In the genomic region with DNA sequence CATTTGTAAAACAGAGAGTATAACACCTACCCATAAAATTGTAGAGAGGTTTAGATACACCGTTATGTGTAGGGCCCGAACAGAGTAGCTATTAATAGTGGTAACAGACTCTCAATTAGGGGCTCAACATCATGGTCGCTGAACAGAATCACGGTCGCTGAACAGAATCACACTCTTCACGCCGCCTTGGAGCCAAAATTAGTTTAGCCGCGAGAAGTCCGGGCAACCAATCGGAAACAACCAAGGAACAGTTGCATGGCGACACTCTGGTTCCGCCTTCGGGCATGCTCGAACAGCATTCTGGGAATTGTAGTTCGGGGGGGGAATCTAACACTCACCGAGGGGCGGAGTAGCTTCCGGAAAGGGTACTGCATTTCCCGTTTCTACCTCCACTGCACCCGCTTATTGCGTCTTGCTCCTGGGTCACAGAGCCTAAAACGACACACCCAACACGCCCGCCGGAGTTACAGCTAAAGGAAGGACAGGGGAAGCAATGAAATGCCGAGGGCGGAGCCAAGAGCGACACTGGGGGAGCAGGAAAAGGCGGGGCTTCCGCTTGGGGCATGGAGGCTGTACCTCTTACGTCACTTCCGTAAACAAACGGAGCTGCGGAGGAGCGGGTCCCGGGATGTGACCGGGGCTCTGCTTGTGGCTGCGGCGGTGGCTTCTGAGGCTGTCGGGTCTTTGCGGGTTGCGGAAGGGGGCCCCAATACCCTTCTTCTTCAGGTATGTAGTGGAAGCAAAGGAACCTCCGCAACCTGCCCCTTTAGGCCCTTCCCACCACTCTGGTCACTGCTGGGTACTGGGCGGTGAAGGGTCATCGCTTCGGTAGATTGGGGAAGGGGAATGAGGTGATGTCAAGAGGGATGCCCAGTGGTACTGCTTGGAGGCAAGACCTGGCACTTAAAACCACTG, we compare ENCODE assay signal across 1 cellular context.
TF ChIP-seq lines count a peak whose summit lies in the region.

A gene (plus strand): TSS at position 593 of the 915 bp plus-strand sequence. CDS start 2,352 bp downstream, outside the sequence.

TF ChIP-seq in K562, 482 proteins besides CTCF, POLR2A, EP300 and RAD21 (continued from another document and continues in another):
- TF ChIP-seq, protein P1, sequence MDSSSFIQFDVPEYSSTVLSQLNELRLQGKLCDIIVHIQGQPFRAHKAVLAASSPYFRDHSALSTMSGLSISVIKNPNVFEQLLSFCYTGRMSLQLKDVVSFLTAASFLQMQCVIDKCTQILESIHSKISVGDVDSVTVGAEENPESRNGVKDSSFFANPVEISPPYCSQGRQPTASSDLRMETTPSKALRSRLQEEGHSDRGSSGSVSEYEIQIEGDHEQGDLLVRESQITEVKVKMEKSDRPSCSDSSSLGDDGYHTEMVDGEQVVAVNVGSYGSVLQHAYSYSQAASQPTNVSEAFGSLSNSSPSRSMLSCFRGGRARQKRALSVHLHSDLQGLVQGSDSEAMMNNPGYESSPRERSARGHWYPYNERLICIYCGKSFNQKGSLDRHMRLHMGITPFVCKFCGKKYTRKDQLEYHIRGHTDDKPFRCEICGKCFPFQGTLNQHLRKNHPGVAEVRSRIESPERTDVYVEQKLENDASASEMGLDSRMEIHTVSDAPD (CRISPR knock-in tag; IDR thresholded peaks at IDR 0.05) = no peak
- no peak for TF ChIP-seq U2AF2 (optimal IDR thresholded peaks at IDR 0.05; ENCODE audit: low read depth, low read length)
- TF ChIP-seq TEAD1 (CRISPR knock-in tag; IDR thresholded peaks at IDR 0.05) = peak in 1 of 2 experiments; percentile 65; a peak in 1 of 4 replicates
- TF ChIP-seq NCOA1 (IDR thresholded peaks at IDR 0.05; ENCODE audit: low read depth) = peak; percentile 30; the same call in 1 of the 2 replicates
- no peak for TF ChIP-seq DACH1 (IDR thresholded peaks at IDR 0.05; ENCODE audit: partially characterized antibody)
- TF ChIP-seq, protein P2, sequence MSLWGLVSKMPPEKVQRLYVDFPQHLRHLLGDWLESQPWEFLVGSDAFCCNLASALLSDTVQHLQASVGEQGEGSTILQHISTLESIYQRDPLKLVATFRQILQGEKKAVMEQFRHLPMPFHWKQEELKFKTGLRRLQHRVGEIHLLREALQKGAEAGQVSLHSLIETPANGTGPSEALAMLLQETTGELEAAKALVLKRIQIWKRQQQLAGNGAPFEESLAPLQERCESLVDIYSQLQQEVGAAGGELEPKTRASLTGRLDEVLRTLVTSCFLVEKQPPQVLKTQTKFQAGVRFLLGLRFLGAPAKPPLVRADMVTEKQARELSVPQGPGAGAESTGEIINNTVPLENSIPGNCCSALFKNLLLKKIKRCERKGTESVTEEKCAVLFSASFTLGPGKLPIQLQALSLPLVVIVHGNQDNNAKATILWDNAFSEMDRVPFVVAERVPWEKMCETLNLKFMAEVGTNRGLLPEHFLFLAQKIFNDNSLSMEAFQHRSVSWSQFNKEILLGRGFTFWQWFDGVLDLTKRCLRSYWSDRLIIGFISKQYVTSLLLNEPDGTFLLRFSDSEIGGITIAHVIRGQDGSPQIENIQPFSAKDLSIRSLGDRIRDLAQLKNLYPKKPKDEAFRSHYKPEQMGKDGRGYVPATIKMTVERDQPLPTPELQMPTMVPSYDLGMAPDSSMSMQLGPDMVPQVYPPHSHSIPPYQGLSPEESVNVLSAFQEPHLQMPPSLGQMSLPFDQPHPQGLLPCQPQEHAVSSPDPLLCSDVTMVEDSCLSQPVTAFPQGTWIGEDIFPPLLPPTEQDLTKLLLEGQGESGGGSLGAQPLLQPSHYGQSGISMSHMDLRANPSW (CRISPR knock-in tag; IDR thresholded peaks at IDR 0.05) = 0 out of 2 replicates have a peak, but pooled peaks have one; percentile 33
- TF ChIP-seq, protein P3, sequence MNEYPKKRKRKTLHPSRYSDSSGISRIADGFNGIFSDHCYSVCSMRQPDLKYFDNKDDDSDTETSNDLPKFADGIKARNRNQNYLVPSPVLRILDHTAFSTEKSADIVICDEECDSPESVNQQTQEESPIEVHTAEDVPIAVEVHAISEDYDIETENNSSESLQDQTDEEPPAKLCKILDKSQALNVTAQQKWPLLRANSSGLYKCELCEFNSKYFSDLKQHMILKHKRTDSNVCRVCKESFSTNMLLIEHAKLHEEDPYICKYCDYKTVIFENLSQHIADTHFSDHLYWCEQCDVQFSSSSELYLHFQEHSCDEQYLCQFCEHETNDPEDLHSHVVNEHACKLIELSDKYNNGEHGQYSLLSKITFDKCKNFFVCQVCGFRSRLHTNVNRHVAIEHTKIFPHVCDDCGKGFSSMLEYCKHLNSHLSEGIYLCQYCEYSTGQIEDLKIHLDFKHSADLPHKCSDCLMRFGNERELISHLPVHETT (CRISPR knock-in tag; conservative IDR thresholded peaks at IDR 0.05 in 1 of 2, IDR thresholded peaks at IDR 0.05 in 1 of 2) = no peak; a peak in 1 of 4 replicates
- TF ChIP-seq, protein P4, sequence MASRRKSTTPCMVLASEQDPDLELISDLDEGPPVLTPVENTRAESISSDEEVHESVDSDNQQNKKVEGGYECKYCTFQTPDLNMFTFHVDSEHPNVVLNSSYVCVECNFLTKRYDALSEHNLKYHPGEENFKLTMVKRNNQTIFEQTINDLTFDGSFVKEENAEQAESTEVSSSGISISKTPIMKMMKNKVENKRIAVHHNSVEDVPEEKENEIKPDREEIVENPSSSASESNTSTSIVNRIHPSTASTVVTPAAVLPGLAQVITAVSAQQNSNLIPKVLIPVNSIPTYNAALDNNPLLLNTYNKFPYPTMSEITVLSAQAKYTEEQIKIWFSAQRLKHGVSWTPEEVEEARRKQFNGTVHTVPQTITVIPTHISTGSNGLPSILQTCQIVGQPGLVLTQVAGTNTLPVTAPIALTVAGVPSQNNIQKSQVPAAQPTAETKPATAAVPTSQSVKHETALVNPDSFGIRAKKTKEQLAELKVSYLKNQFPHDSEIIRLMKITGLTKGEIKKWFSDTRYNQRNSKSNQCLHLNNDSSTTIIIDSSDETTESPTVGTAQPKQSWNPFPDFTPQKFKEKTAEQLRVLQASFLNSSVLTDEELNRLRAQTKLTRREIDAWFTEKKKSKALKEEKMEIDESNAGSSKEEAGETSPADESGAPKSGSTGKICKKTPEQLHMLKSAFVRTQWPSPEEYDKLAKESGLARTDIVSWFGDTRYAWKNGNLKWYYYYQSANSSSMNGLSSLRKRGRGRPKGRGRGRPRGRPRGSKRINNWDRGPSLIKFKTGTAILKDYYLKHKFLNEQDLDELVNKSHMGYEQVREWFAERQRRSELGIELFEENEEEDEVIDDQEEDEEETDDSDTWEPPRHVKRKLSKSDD (conservative IDR thresholded peaks at IDR 0.05; ENCODE audit: low read length) = no peak
- TF ChIP-seq SUPT5H (IDR thresholded peaks at IDR 0.05) = peak; percentile 65
- TF ChIP-seq SAP30 (IDR thresholded peaks at IDR 0.05; ENCODE audit: borderline replicate concordance, insufficient read depth, low read depth, low read length, poor library complexity, severe bottlenecking) = peak; percentile 86
- TF ChIP-seq, protein P5, sequence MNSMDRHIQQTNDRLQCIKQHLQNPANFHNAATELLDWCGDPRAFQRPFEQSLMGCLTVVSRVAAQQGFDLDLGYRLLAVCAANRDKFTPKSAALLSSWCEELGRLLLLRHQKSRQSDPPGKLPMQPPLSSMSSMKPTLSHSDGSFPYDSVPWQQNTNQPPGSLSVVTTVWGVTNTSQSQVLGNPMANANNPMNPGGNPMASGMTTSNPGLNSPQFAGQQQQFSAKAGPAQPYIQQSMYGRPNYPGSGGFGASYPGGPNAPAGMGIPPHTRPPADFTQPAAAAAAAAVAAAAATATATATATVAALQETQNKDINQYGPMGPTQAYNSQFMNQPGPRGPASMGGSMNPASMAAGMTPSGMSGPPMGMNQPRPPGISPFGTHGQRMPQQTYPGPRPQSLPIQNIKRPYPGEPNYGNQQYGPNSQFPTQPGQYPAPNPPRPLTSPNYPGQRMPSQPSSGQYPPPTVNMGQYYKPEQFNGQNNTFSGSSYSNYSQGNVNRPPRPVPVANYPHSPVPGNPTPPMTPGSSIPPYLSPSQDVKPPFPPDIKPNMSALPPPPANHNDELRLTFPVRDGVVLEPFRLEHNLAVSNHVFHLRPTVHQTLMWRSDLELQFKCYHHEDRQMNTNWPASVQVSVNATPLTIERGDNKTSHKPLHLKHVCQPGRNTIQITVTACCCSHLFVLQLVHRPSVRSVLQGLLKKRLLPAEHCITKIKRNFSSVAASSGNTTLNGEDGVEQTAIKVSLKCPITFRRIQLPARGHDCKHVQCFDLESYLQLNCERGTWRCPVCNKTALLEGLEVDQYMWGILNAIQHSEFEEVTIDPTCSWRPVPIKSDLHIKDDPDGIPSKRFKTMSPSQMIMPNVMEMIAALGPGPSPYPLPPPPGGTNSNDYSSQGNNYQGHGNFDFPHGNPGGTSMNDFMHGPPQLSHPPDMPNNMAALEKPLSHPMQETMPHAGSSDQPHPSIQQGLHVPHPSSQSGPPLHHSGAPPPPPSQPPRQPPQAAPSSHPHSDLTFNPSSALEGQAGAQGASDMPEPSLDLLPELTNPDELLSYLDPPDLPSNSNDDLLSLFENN (IDR thresholded peaks at IDR 0.05; ENCODE audit: low read depth in 2 of 2, low read length in 2 of 2) = no peak; a peak in 1 of 4 replicates
- TF ChIP-seq POLR3G (IDR thresholded peaks at IDR 0.05; ENCODE audit: extremely low read depth, insufficient read length, insufficient replicate concordance) = no peak
- TF ChIP-seq ZFP36 (IDR thresholded peaks at IDR 0.05; ENCODE audit: low read depth, low read length, partially characterized antibody) = peak; percentile 30
- peak; percentile 85 for TF ChIP-seq FOXK1 (CRISPR knock-in tag; IDR thresholded peaks at IDR 0.05; ENCODE audit: borderline replicate concordance)
- peak; percentile 86 for TF ChIP-seq PHF8 (IDR thresholded peaks at IDR 0.05; ENCODE audit: borderline replicate concordance, low read length)
- no peak for TF ChIP-seq FOXA1 (IDR thresholded peaks at IDR 0.05; ENCODE audit: borderline replicate concordance)
- no peak for TF ChIP-seq ZNF134 (CRISPR knock-in tag; conservative IDR thresholded peaks at IDR 0.05)
- no peak for TF ChIP-seq BRCA1 (IDR thresholded peaks at IDR 0.05)
- TF ChIP-seq BRCA1 (CRISPR knock-in tag; IDR thresholded peaks at IDR 0.05) = no peak
- TF ChIP-seq RBM22 (IDR thresholded peaks at IDR 0.05; ENCODE audit: low read depth, low read length, poor library complexity, severe bottlenecking) = no peak
- no peak for TF ChIP-seq GABPB2 (CRISPR knock-in tag; conservative IDR thresholded peaks at IDR 0.05)
- TF ChIP-seq, protein P6, sequence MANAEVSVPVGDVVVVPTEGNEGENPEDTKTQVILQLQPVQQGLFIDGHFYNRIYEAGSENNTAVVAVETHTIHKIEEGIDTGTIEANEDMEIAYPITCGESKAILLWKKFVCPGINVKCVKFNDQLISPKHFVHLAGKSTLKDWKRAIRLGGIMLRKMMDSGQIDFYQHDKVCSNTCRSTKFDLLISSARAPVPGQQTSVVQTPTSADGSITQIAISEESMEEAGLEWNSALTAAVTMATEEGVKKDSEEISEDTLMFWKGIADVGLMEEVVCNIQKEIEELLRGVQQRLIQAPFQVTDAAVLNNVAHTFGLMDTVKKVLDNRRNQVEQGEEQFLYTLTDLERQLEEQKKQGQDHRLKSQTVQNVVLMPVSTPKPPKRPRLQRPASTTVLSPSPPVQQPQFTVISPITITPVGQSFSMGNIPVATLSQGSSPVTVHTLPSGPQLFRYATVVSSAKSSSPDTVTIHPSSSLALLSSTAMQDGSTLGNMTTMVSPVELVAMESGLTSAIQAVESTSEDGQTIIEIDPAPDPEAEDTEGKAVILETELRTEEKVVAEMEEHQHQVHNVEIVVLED (CRISPR knock-in tag; IDR thresholded peaks at IDR 0.05) = no peak
- TF ChIP-seq, protein P7, sequence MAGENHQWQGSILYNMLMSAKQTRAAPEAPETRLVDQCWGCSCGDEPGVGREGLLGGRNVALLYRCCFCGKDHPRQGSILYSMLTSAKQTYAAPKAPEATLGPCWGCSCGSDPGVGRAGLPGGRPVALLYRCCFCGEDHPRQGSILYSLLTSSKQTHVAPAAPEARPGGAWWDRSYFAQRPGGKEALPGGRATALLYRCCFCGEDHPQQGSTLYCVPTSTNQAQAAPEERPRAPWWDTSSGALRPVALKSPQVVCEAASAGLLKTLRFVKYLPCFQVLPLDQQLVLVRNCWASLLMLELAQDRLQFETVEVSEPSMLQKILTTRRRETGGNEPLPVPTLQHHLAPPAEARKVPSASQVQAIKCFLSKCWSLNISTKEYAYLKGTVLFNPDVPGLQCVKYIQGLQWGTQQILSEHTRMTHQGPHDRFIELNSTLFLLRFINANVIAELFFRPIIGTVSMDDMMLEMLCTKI (IDR thresholded peaks at IDR 0.05; ENCODE audit: partially characterized antibody) = no peak
- TF ChIP-seq PCBP2 (IDR thresholded peaks at IDR 0.05; ENCODE audit: low read depth, low read length, poor library complexity, severe bottlenecking) = no peak
- peak; percentile 85 for TF ChIP-seq ELF2 (CRISPR knock-in tag; IDR thresholded peaks at IDR 0.05)
- TF ChIP-seq CBX3 (IDR thresholded peaks at IDR 0.05; ENCODE audit: borderline replicate concordance in 1 of 2, low read length in 2 of 2) = no peak
- no peak for TF ChIP-seq E2F3 (CRISPR knock-in tag; IDR thresholded peaks at IDR 0.05)
- TF ChIP-seq DDX20 (tag; IDR thresholded peaks at IDR 0.05; ENCODE audit: low read depth) = no peak
- no peak for TF ChIP-seq BRD9 (IDR thresholded peaks at IDR 0.05; ENCODE audit: low read depth, partially characterized antibody)
- TF ChIP-seq, protein P8, sequence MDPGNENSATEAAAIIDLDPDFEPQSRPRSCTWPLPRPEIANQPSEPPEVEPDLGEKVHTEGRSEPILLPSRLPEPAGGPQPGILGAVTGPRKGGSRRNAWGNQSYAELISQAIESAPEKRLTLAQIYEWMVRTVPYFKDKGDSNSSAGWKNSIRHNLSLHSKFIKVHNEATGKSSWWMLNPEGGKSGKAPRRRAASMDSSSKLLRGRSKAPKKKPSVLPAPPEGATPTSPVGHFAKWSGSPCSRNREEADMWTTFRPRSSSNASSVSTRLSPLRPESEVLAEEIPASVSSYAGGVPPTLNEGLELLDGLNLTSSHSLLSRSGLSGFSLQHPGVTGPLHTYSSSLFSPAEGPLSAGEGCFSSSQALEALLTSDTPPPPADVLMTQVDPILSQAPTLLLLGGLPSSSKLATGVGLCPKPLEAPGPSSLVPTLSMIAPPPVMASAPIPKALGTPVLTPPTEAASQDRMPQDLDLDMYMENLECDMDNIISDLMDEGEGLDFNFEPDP (CRISPR knock-in tag; IDR thresholded peaks at IDR 0.05) = no peak
- no peak for TF ChIP-seq GTF2A2 (tag; IDR thresholded peaks at IDR 0.05)
- peak; percentile 47; the same call in 1 of the 2 replicates for TF ChIP-seq ATF1 (CRISPR knock-in tag; IDR thresholded peaks at IDR 0.05)
- TF ChIP-seq ATF1 (tag; IDR thresholded peaks at IDR 0.05) = peak; percentile 98
- no peak for TF ChIP-seq TGIF2 (CRISPR knock-in tag; IDR thresholded peaks at IDR 0.05)
- peak; percentile 91 for TF ChIP-seq CHD2 (IDR thresholded peaks at IDR 0.05; ENCODE audit: low read depth, low read length)
- TF ChIP-seq ZNF830 (CRISPR knock-in tag; IDR thresholded peaks at IDR 0.05) = no peak
- 0 out of 2 replicates have a peak, but pooled peaks have one; percentile 38 for TF ChIP-seq ZNF766 (CRISPR knock-in tag; conservative IDR thresholded peaks at IDR 0.05)
- no peak for TF ChIP-seq BACH1 (tag; IDR thresholded peaks at IDR 0.05)
- no peak for TF ChIP-seq RCOR1 (IDR thresholded peaks at IDR 0.05; ENCODE audit: borderline replicate concordance in 1 of 2, low read depth in 2 of 2, low read length in 2 of 2)
- TF ChIP-seq, protein P9, sequence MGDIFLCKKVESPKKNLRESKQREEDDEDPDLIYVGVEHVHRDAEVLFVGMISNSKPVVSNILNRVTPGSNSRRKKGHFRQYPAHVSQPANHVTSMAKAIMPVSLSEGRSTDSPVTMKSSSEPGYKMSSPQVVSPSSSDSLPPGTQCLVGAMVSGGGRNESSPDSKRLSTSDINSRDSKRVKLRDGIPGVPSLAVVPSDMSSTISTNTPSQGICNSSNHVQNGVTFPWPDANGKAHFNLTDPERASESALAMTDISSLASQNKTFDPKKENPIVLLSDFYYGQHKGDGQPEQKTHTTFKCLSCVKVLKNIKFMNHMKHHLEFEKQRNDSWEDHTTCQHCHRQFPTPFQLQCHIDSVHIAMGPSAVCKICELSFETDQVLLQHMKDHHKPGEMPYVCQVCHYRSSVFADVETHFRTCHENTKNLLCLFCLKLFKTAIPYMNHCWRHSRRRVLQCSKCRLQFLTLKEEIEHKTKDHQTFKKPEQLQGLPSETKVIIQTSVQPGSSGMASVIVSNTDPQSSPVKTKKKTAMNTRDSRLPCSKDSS (IDR thresholded peaks at IDR 0.05; ENCODE audit: low read depth, partially characterized antibody) = no peak
